Comparison of ENCODE assay signal across 22 cellular contexts in genomic region chr17:80097307-80097630, GRCh38.
"Had no signal": no experiment of that assay in that cellular context is flagged by ENCODE, and none has a peak within 500 bp of the region (broad histone marks: within the 10 kb centered on the region; RNA-seq: fewer than 3 reads in every experiment).

No MANE protein-coding gene starts in this region.

- H3K36me3 ChIP-seq: neutrophil, pancreas, right atrium auricular region, thyroid gland, upper lobe of right lung had no signal

- H3K27ac Mint-ChIP-seq: activated CD4-positive, alpha-beta memory T cell treated with anti-CD3 and anti-CD28 coated beads, Interleukin-2, amount 10 ng/mL, durations not matched to agents 7 days and 5 days; activated naive CD4-positive, alpha-beta T cell treated with anti-CD3 and anti-CD28 coated beads for 36 hours; activated naive CD8-positive, alpha-beta T cell treated with anti-CD3 and anti-CD28 coated beads, Interleukin-2, amount 10 ng/mL, durations not matched to agents 7 days and 5 days; activated T-cell treated with anti-CD3 and anti-CD28 coated beads, Interleukin-2, amount 50 U/mL, for 72 hours; memory B cell; stimulated activated naive CD8-positive, alpha-beta T cell treated with anti-CD3 and anti-CD28 coated beads, Interleukin-15, Interleukin-2, amounts not matched to agents 100 ng/mL and 50 ng/mL, for 24 hours had no signal

- H3K4me3 ChIP-seq: pancreas, psoas muscle, right atrium auricular region, thyroid gland, upper lobe of right lung had no signal

- ATAC-seq: activated T-cell treated with anti-CD3 and anti-CD28 coated beads, Interleukin-2, amount 50 U/mL, for 72 hours; esophagus mucosa; left cardiac atrium; naive thymus-derived CD4-positive, alpha-beta T cell; pancreas; psoas muscle; upper lobe of right lung had no signal

- H3K27me3 Mint-ChIP-seq: stimulated activated naive CD8-positive, alpha-beta T cell treated with anti-CD3 and anti-CD28 coated beads, Interleukin-15, Interleukin-2, amounts not matched to agents 100 ng/mL and 50 ng/mL, for 24 hours had no signal

- H3K9me3 Mint-ChIP-seq: activated CD4-positive, alpha-beta memory T cell treated with anti-CD3 and anti-CD28 coated beads, Interleukin-2, amount 10 ng/mL, durations not matched to agents 7 days and 5 days; activated naive CD4-positive, alpha-beta T cell treated with anti-CD3 and anti-CD28 coated beads for 36 hours; activated naive CD8-positive, alpha-beta T cell treated with anti-CD3 and anti-CD28 coated beads, Interleukin-2, amount 10 ng/mL, durations not matched to agents 7 days and 5 days; activated T-cell treated with anti-CD3 and anti-CD28 coated beads, Interleukin-2, amount 50 U/mL, for 72 hours; memory B cell; stimulated activated naive CD8-positive, alpha-beta T cell treated with anti-CD3 and anti-CD28 coated beads, Interleukin-15, Interleukin-2, amounts not matched to agents 100 ng/mL and 50 ng/mL, for 24 hours had no signal

- H3K27ac ChIP-seq: neutrophil, pancreas, psoas muscle, right atrium auricular region, thyroid gland, upper lobe of right lung had no signal

- H3K9me3 ChIP-seq: neutrophil, pancreas, psoas muscle, right atrium auricular region, thyroid gland, upper lobe of right lung had no signal

- H3K4me3 Mint-ChIP-seq: activated CD4-positive, alpha-beta memory T cell treated with anti-CD3 and anti-CD28 coated beads, Interleukin-2, amount 10 ng/mL, durations not matched to agents 7 days and 5 days; activated naive CD4-positive, alpha-beta T cell treated with anti-CD3 and anti-CD28 coated beads for 36 hours; activated naive CD8-positive, alpha-beta T cell treated with anti-CD3 and anti-CD28 coated beads, Interleukin-2, amount 10 ng/mL, durations not matched to agents 7 days and 5 days; activated T-cell treated with anti-CD3 and anti-CD28 coated beads, Interleukin-2, amount 50 U/mL, for 72 hours; memory B cell; stimulated activated naive CD8-positive, alpha-beta T cell treated with anti-CD3 and anti-CD28 coated beads, Interleukin-15, Interleukin-2, amounts not matched to agents 100 ng/mL and 50 ng/mL, for 24 hours had no signal

- DNase-seq: activated CD4-positive, alpha-beta memory T cell treated with anti-CD3 and anti-CD28 coated beads, Interleukin-2, amount 10 ng/mL, durations not matched to agents 7 days and 5 days; activated effector memory CD4-positive, alpha-beta T cell treated with Interleukin-2 at 50 U/mL for 16 hours; activated naive CD4-positive, alpha-beta T cell treated with anti-CD3 and anti-CD28 coated beads for 36 hours; activated naive CD8-positive, alpha-beta T cell treated with anti-CD3 and anti-CD28 coated beads, Interleukin-2, amount 10 ng/mL, durations not matched to agents 7 days and 5 days; activated T-cell treated with anti-CD3 and anti-CD28 coated beads, Interleukin-2, amount 50 U/mL, for 72 hours; amniotic stem cell; effector CD4-positive, alpha-beta T cell; foreskin melanocyte; hippocampal formation; left cardiac atrium; naive thymus-derived CD4-positive, alpha-beta T cell; stimulated activated CD4-positive, alpha-beta T cell treated with anti-CD3 and anti-CD28 coated beads, Interleukin-12 subunit alpha, Interleukin-12 subunit beta, amount 100 ng/mL, for 4 hours; T-helper 1 cell; thyroid gland; upper lobe of right lung had no signal

- H3K27me3 ChIP-seq: pancreas, right atrium auricular region, thyroid gland, upper lobe of right lung had no signal

- H3K36me3 Mint-ChIP-seq: activated naive CD8-positive, alpha-beta T cell treated with anti-CD3 and anti-CD28 coated beads, Interleukin-2, amount 10 ng/mL, durations not matched to agents 7 days and 5 days; memory B cell; naive thymus-derived CD4-positive, alpha-beta T cell had no signal
